Comparison of ENCODE assay signal across 28 cellular contexts in genomic region chr1:35795295-35795694, GRCh38. TPM values are rescaled to one million over a fixed set of nuclear protein-coding genes. Genes with fewer than 3 reads are reported as not detected.
"Had no signal": no experiment of that assay in that cellular context is flagged by ENCODE, and none has a peak within 500 bp of the region (broad histone marks: within the 10 kb centered on the region; RNA-seq: fewer than 3 reads in every experiment).

No MANE protein-coding gene starts in this region.

- H3K4me2 ChIP-seq: hepatocyte had no signal

- H3K27ac Mint-ChIP-seq: activated naive CD4-positive, alpha-beta T cell treated with anti-CD3 and anti-CD28 coated beads, Interleukin-2, amount 10 ng/mL, durations not matched to agents 7 days and 5 days; activated T-helper 1 cell treated with anti-CD3 and anti-CD28 coated beads, Interleukin-12 subunit alpha, Interleukin-12 subunit beta, Interleukin-2, Interleukin-4 antibody, amounts not matched to agents 30 ng/mL and 10 ng/mL and 1 ng/mL, durations not matched to agents 14 hours and 24 hours and 36 hours; activated T-helper 2 cell treated with anti-CD3 and anti-CD28 coated beads, Interferon-gamma antibody, Interleukin-2, Interleukin-4, amounts not matched to agents 10 μg/mL and 5 μg/mL and 100 μg/mL, durations not matched to agents 14 hours and 24 hours and 36 hours; effector memory CD8-positive, alpha-beta T cell had no signal

- H3K4me3 Mint-ChIP-seq: activated naive CD4-positive, alpha-beta T cell treated with anti-CD3 and anti-CD28 coated beads, Interleukin-2, amount 10 ng/mL, durations not matched to agents 7 days and 5 days; activated T-helper 1 cell treated with anti-CD3 and anti-CD28 coated beads, Interleukin-12 subunit alpha, Interleukin-12 subunit beta, Interleukin-2, Interleukin-4 antibody, amounts not matched to agents 30 ng/mL and 10 ng/mL and 1 ng/mL, durations not matched to agents 14 hours and 24 hours and 36 hours; effector memory CD8-positive, alpha-beta T cell had no signal

- H3K4me1 ChIP-seq: adrenal gland, body of pancreas, esophagus squamous epithelium, gastroesophageal sphincter had no signal

- ATAC-seq: activated CD4-positive, CD25-positive, alpha-beta regulatory T cell treated with anti-CD3 and anti-CD28 coated beads, Interleukin-2, amount 50 U/mL, for 24 hours; activated naive CD4-positive, alpha-beta T cell treated with anti-CD3 and anti-CD28 coated beads, Interleukin-2, amount 50 U/mL, for 72 hours; body of pancreas; effector memory CD8-positive, alpha-beta T cell; gastroesophageal sphincter; heart right ventricle had no signal

- H3K27me3 ChIP-seq: adrenal gland, body of pancreas, esophagus squamous epithelium, gastroesophageal sphincter, heart right ventricle, hepatocyte had no signal

- H3K9me3 ChIP-seq: adrenal gland, body of pancreas, esophagus squamous epithelium, gastroesophageal sphincter, heart right ventricle had no signal

- FAIRE-seq: colon had no signal

- H3K79me2 ChIP-seq: hepatocyte had no signal

- DNase-seq: activated CD4-positive, alpha-beta T cell treated with anti-CD3 and anti-CD28 coated beads for 48 hours; activated CD4-positive, alpha-beta T cell treated with anti-CD3 and anti-CD28 coated beads, Interleukin-2, amount 50 U/mL, for 1 hour; activated CD4-positive, alpha-beta T cell treated with anti-CD3 and anti-CD28 coated beads, Interleukin-2, amount 50 U/mL, for 48 hours; activated effector memory CD4-positive, alpha-beta T cell treated with anti-CD3 and anti-CD28 coated beads, Interleukin-2, amount 50 U/mL, for 16 hours; activated naive CD4-positive, alpha-beta T cell treated with anti-CD3 and anti-CD28 coated beads, Interleukin-2, amount 10 ng/mL, durations not matched to agents 7 days and 5 days; activated T-cell treated with anti-CD3 and anti-CD28 coated beads, Interleukin-2, amount 50 U/mL, for 1 hour; activated T-cell treated with anti-CD3 and anti-CD28 coated beads, Interleukin-2, amount 50 U/mL, for 48 hours; adrenal gland; amygdala; aorta; body of pancreas; caudate nucleus; cortex of kidney; dermis blood vessel endothelial cell; effector CD4-positive, alpha-beta T cell; effector memory CD8-positive, alpha-beta T cell; erythroblast; esophagus squamous epithelium; foreskin melanocyte; heart right ventricle; T-helper 2 cell had no signal

- H3K4me3 ChIP-seq: adrenal gland, body of pancreas, esophagus squamous epithelium, gastroesophageal sphincter, heart right ventricle, hepatocyte had no signal

- H3K36me3 Mint-ChIP-seq: activated naive CD4-positive, alpha-beta T cell treated with anti-CD3 and anti-CD28 coated beads, Interleukin-2, amount 10 ng/mL, durations not matched to agents 7 days and 5 days; activated naive CD4-positive, alpha-beta T cell treated with anti-CD3 and anti-CD28 coated beads, Interleukin-2, amount 50 U/mL, for 72 hours had no signal

- H2AFZ ChIP-seq: hepatocyte had no signal

- H3K27ac ChIP-seq: adrenal gland, body of pancreas, esophagus squamous epithelium, gastroesophageal sphincter, heart right ventricle, hepatocyte had no signal

- H3K27me3 Mint-ChIP-seq: effector memory CD8-positive, alpha-beta T cell had no signal

- H3K36me3 ChIP-seq: adrenal gland, esophagus squamous epithelium, gastroesophageal sphincter, heart right ventricle had no signal

- H3K9me3 Mint-ChIP-seq: activated naive CD4-positive, alpha-beta T cell treated with anti-CD3 and anti-CD28 coated beads, Interleukin-2, amount 10 ng/mL, durations not matched to agents 7 days and 5 days; activated naive CD4-positive, alpha-beta T cell treated with anti-CD3 and anti-CD28 coated beads, Interleukin-2, amount 50 U/mL, for 72 hours; activated T-helper 1 cell treated with anti-CD3 and anti-CD28 coated beads, Interleukin-12 subunit alpha, Interleukin-12 subunit beta, Interleukin-2, Interleukin-4 antibody, amounts not matched to agents 30 ng/mL and 10 ng/mL and 1 ng/mL, durations not matched to agents 14 hours and 24 hours and 36 hours; activated T-helper 2 cell treated with anti-CD3 and anti-CD28 coated beads, Interferon-gamma antibody, Interleukin-2, Interleukin-4, amounts not matched to agents 10 μg/mL and 5 μg/mL and 100 μg/mL, durations not matched to agents 14 hours and 24 hours and 36 hours; effector memory CD8-positive, alpha-beta T cell had no signal

RNA-seq across cellular contexts. Expression of gene CLSPN, which starts 25.5 kb away (rescaled TPM):
- total RNA-seq: body of pancreas had no signal
- polyA plus RNA-seq: aorta had no signal
